17 cellular contexts compared by ENCODE assay signal in the genomic region with DNA sequence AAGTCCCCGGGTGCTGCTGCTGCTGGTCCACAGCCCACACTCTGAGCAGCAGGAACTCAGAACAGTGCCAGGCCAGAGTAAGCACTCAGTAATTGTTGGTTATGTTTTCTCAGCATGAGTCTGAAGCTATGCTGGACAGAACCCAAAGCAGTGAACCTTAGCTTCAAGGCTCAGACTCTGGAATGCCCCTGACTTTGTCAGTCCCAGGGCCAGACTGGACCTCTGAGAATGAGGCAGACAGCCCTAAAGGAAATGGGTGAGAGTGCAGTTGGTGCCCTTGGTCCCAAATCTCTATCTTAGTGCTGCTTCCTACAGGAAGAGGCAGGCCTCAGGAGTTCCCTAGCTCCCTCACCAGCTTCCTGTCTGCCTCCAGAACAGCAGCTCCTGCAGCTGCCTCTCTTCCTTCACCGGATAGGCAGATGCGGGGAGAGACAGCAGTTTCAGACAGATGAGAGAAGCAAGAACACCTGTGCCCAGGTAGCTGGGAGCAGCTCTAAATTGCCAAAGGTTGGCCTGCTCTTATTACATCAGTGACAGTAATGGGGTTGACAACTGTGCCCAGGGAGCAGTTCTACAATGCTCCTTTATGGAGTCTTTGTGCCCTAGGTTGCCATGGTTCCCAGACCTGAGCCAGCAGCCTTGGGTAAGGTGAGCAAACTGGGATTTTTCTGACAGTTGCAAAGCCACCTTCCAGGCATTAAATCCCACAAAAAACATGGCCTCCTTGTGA.
DNase-seq lines count a peak whose midpoint lies in the region; ATAC-seq and TF ChIP-seq lines count a peak whose summit lies in the region.
"Had no signal": no experiment of that assay in that cellular context is flagged by ENCODE, and none has a peak within 500 bp of the region (broad histone marks: within the 10 kb centered on the region; RNA-seq: fewer than 3 reads in every experiment).

No MANE protein-coding gene starts in this region.

- DNase-seq in DMS 273 (lab: John Stamatoyannopoulos, UW; ENCODE audit: unreplicated experiment) (peak; percentile 44), DMS 273 treated with DMSO at 0.1 percent for 48 hours (lab: John Stamatoyannopoulos, UW) (no peak), NCI-H774 (lab: John Stamatoyannopoulos, UW) (peak; percentile 39), foreskin keratinocyte (peak in 1 of 2 donors; percentile 20), osteocyte (ENCODE audit: extremely low spot score, unreplicated experiment) (peak; percentile 60), pons (ENCODE audit: low spot score) (no peak)
- no peak for DNase-seq in stimulated activated CD4-positive, alpha-beta T cell treated with anti-CD3 and anti-CD28 coated beads, Interleukin-12 subunit alpha, Interleukin-12 subunit beta, amount 100 ng/mL, for 4 hours
- DNase-seq: Calu3, KG1, NCI-H446 treated with DMSO at 0.1 percent for 48 hours, SHP77 treated with DMSO at 0.1 percent for 48 hours, spleen, WERI-Rb-1 had no signal

- H3K4me3 Mint-ChIP-seq in osteocyte (ENCODE audit: unreplicated experiment) = no peak overlapping the region
- H3K4me3 Mint-ChIP-seq: activated naive CD8-positive, alpha-beta T cell had no signal

- no peaks in the 10 kb centered on the region for H3K4me1 Mint-ChIP-seq in osteocyte (ENCODE audit: unreplicated experiment)

- H3K4me1 ChIP-seq in foreskin keratinocyte = no peaks in the 10 kb centered on the region
- H3K4me1 ChIP-seq: tibial nerve had no signal

- no peak overlapping the region for H3K27ac Mint-ChIP-seq in osteocyte (ENCODE audit: unreplicated experiment)
- H3K27ac Mint-ChIP-seq: activated naive CD8-positive, alpha-beta T cell had no signal

- no peaks in the 10 kb centered on the region for H3K9me3 Mint-ChIP-seq in osteocyte (ENCODE audit: unreplicated experiment)

- peaks cover 15% of the 10 kb centered on the region for H3K27me3 Mint-ChIP-seq in osteocyte (ENCODE audit: unreplicated experiment)

- ATAC-seq in foreskin keratinocyte (peak; percentile 38), HG02884 (IDR thresholded peaks at IDR 0.05; ENCODE audit: unreplicated experiment) (no peak)

- H3K36me3 Mint-ChIP-seq in osteocyte (ENCODE audit: unreplicated experiment) = no peaks in the 10 kb centered on the region
- H3K36me3 Mint-ChIP-seq: activated naive CD8-positive, alpha-beta T cell had no signal

- no peak for TF ChIP-seq CTCF in foreskin keratinocyte (conservative IDR thresholded peaks at IDR 0.05)
- no peak for TF ChIP-seq CTCF in osteocyte (IDR thresholded peaks at IDR 0.05)

- no peak overlapping the region for H3K27ac ChIP-seq in foreskin keratinocyte
- H3K27ac ChIP-seq: 22Rv1, WERI-Rb-1 had no signal

- H3K27me3 ChIP-seq in foreskin keratinocyte = no peaks in the 10 kb centered on the region
- H3K27me3 ChIP-seq: tibial nerve had no signal

Comparison
In these comparisons a context has a peak if more than half of its experiments do, and no peak if none do; other contexts are left out.
1. DNase-seq: peak in DMS 273 (single experiment), NCI-H774 (single experiment) and osteocyte (single experiment); none in DMS 273 treated with DMSO at 0.1 percent for 48 hours (single experiment), pons (single experiment) and stimulated activated CD4-positive, alpha-beta T cell treated with anti-CD3 and anti-CD28 coated beads, Interleukin-12 subunit alpha, Interleukin-12 subunit beta, amount 100 ng/mL, for 4 hours (single experiment).